12 cellular contexts compared by ENCODE assay signal in the genomic region with DNA sequence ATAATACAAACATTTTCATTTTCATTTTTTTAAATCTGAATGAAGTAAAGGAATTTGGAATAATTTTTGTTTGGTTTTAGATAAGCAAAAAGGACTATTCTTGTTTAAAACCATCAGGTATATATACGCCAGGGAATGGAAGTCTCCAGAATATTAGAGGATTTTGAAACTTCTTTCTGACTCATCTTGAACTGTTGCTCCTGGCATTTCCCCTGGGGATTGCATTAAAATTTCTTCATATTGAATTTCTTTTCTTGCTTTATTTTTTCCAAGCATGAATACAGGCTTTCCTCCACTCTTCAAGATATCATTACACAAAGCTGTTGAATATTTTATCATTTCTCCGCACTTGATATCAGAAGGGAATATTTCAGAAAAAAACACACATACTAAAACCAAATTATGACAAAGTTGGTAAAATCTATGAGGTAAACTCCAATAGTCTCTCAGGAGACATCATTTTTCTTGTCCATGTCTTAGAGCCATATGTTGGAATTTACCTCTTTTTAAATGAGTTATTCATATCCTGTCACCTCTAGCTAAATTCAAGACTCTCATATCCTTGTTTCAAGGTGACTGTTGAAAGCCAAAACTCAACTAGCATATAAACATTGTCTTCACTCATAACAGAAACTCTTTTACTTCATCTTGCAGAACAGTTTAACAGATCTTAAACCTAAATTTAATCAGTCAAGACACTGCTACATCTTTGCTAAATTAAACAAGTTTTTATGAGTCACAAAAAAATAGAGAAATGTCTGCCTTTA. TPM values are rescaled to one million over a fixed set of nuclear protein-coding genes. Genes with fewer than 3 reads are reported as not detected.
DNase-seq lines count a peak whose midpoint lies in the region; ATAC-seq and TF ChIP-seq lines count a peak whose summit lies in the region.
"Had no signal": no experiment of that assay in that cellular context is flagged by ENCODE, and none has a peak within 500 bp of the region (broad histone marks: within the 10 kb centered on the region; RNA-seq: fewer than 3 reads in every experiment).

No MANE protein-coding gene starts in this region.

- DNase-seq in iris pigment epithelial cell (ENCODE audit: low read depth) (peak; percentile 79), activated gamma-delta T cell (lab: John Stamatoyannopoulos, UW) (no peak), SHP77 treated with DMSO at 0.1 percent for 48 hours (lab: John Stamatoyannopoulos, UW) (no peak), osteocyte (ENCODE audit: extremely low spot score, unreplicated experiment) (no peak)
- DNase-seq in stimulated activated CD8-positive, alpha-beta memory T cell treated with anti-CD3 and anti-CD28 coated beads, Interleukin-4, amount 100 ng/mL, for 48 hours, result no peak
- DNase-seq: activated T-cell treated with anti-CD3 and anti-CD28 coated beads, Interleukin-2, amount 50 U/mL, for 48 hours; EL had no signal

- TF ChIP-seq CTCF in osteocyte (IDR thresholded peaks at IDR 0.05), result no peak

- H3K4me3 Mint-ChIP-seq in osteocyte (ENCODE audit: unreplicated experiment), result no peak overlapping the region
- H3K4me3 Mint-ChIP-seq: T-helper 1 cell treated with Interleukin-12 subunit alpha and Interleukin-12 subunit beta and Interleukin-4 antibody, amounts not matched to agents 30 μg/mL and 1 μg/mL, for 36 hours had no signal

- no peaks in the 10 kb centered on the region for H3K36me3 Mint-ChIP-seq in osteocyte (ENCODE audit: unreplicated experiment)

- H3K27ac Mint-ChIP-seq in osteocyte (ENCODE audit: unreplicated experiment), result no peak overlapping the region
- H3K27ac Mint-ChIP-seq: T-helper 1 cell treated with Interleukin-12 subunit alpha and Interleukin-12 subunit beta and Interleukin-4 antibody, amounts not matched to agents 30 μg/mL and 1 μg/mL, for 36 hours had no signal

- no peaks in the 10 kb centered on the region for H3K9me3 Mint-ChIP-seq in osteocyte (ENCODE audit: unreplicated experiment)
- H3K9me3 Mint-ChIP-seq: T-helper 1 cell treated with Interleukin-12 subunit alpha and Interleukin-12 subunit beta and Interleukin-4 antibody, amounts not matched to agents 30 μg/mL and 1 μg/mL, for 36 hours had no signal

- peak; percentile 95 for ATAC-seq in GM18861 (IDR thresholded peaks at IDR 0.05; ENCODE audit: unreplicated experiment)
- peak; percentile 82 for ATAC-seq in GM21786 (IDR thresholded peaks at IDR 0.05; ENCODE audit: unreplicated experiment)
- ATAC-seq in HG03558 (IDR thresholded peaks at IDR 0.05; ENCODE audit: extremely low read depth, unreplicated experiment), result peak; percentile 83

- peaks cover 33% of the 10 kb centered on the region for H3K27me3 Mint-ChIP-seq in osteocyte (ENCODE audit: unreplicated experiment)

- H3K4me1 Mint-ChIP-seq in osteocyte (ENCODE audit: unreplicated experiment), result peaks cover 3% of the 10 kb centered on the region

RNA-seq across cellular contexts. Expression of a gene that starts 20.7 kb away (rescaled TPM):
- not detected in 2 replicates for total RNA-seq in osteocyte
- total RNA-seq: lung microvascular endothelial cell had no signal

RNA-seq across cellular contexts. Expression of a gene that starts 50.3 kb away (rescaled TPM):
- total RNA-seq in osteocyte, result 5.1 and 6.6 TPM in 2 replicates

RNA-seq across cellular contexts. Expression of a gene that starts 55.3 kb away (rescaled TPM):
- not detected in 2 replicates for total RNA-seq in osteocyte
- total RNA-seq: lung microvascular endothelial cell had no signal
